Comparison of ENCODE assay signal across 1 cellular context in the genomic region with DNA sequence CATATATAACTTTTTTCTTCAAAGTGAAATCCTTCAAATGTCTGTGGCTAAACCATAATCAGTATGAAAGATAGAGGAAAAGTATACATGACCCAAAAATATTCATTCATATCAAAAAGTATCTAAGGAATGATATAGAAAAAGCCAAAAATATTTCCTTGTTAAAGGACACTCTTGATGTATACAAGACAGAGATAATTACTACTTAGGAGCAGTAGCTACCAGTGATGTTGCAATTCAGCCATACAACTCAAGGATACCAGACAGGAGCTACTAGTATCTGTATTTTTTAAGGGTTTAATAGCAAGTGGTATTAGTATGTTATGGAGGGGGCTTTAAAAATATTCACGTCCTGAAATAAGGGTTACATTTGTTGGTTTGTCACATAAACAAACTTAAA.
TF ChIP-seq lines count a peak whose summit lies in the region.

No MANE protein-coding gene starts in this region.

TF ChIP-seq in endothelial cell of umbilical vein, 7 proteins besides CTCF, POLR2A, EP300 and RAD21 (continued from another document):
- TF ChIP-seq EZH2 (IDR thresholded peaks at IDR 0.05; ENCODE audit: borderline replicate concordance, low read depth, low read length, severe bottlenecking) (no peak), POLR2AphosphoS5 (IDR thresholded peaks at IDR 0.05; ENCODE audit: insufficient read depth, low read depth, low read length) (no peak), MYC (IDR thresholded peaks at IDR 0.05; ENCODE audit: low read depth, low read length) (no peak), FOS (IDR thresholded peaks at IDR 0.05; ENCODE audit: borderline replicate concordance, insufficient read depth, low read length) (no peak)
